In genomic region chr1:243184787-243185186, GRCh38 we compare ENCODE assay signal across 1 cellular context.
A peak's percentile ranks its signal among the peaks of the same experiment; 100 is the strongest.
TF ChIP-seq lines count a peak whose summit lies in the region.
"Not testable (repeated sequence)": the region's sequence is repeated elsewhere in the genome, so short reads cannot be mapped to it uniquely, and the experiment has no call there.

No MANE protein-coding gene starts in this region.

TF ChIP-seq in HepG2, 621 proteins besides CTCF, POLR2A, EP300 and RAD21:
- TF ChIP-seq ZBTB40 (IDR thresholded peaks at IDR 0.05) (peak; percentile 54; the same call in 1 of the 2 replicates), THRA (CRISPR knock-in tag; IDR thresholded peaks at IDR 0.05; ENCODE audit: borderline replicate concordance) (peak; percentile 64; the same call in 1 of the 2 replicates), ZBTB39 (CRISPR knock-in tag; IDR thresholded peaks at IDR 0.05) (peak; percentile 87; the same call in 1 of the 2 replicates), SOX13 (CRISPR knock-in tag; conservative IDR thresholded peaks at IDR 0.05 in 1 of 2, IDR thresholded peaks at IDR 0.05 in 1 of 2) (peak in 1 of 2 experiments; percentile 9; a peak in 1 of 4 replicates), HOMEZ (CRISPR knock-in tag; IDR thresholded peaks at IDR 0.05; ENCODE audit: low read depth) (peak; percentile 44; the same call in 1 of the 2 replicates), CEBPB (IDR thresholded peaks at IDR 0.05; ENCODE audit: borderline replicate concordance, low read depth, low read length) (peak; percentile 23; the same call in 1 of the 2 replicates), CEBPG (CRISPR knock-in tag; IDR thresholded peaks at IDR 0.05) (0 out of 2 replicates have a peak, but pooled peaks have one; percentile 11)
- not testable (repeated sequence) for TF ChIP-seq ZBTB40 (CRISPR knock-in tag; IDR thresholded peaks at IDR 0.05); SOX13 (IDR thresholded peaks at IDR 0.05)
